ENCODE assay signal across 8 cellular contexts in the genomic region with DNA sequence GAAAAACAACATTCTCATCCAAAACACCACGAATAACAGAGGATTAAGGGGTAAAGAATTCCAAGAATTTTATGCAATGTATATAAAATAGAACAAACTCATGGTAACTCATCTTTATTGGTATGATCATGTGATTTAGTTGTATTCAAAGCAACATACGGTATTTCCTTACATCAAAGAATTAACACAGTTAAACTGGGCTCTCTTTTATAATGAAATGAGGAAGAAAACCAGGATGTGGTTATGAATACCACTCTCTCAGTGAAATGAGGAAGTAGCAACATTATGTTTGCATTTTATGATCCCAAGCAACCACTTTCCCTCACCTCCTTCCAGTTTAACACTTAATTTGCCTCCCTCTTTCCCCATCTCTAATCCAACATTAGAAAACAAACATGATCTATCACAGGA. TPM values are rescaled to one million over a fixed set of nuclear protein-coding genes. Genes with fewer than 3 reads are reported as not detected.
DNase-seq lines count a peak whose midpoint lies in the region; ATAC-seq and TF ChIP-seq lines count a peak whose summit lies in the region.

No MANE protein-coding gene starts in this region.

- no peak for TF ChIP-seq POLR2A in NB4 (IDR thresholded peaks at IDR 0.05; ENCODE audit: extremely low read depth, insufficient read length)
- no peak for TF ChIP-seq POLR2A in body of pancreas (IDR thresholded peaks at IDR 0.05)

- peak overlapping the region; percentile 12; the same call in 1 of the 2 replicates for H3K9ac ChIP-seq in GM23248
- H3K9ac ChIP-seq in smooth muscle cell (ENCODE audit: low read depth) = no peak overlapping the region

- 0 out of 2 replicates have a peak overlapping the region, but pooled peaks have one; percentile 27 for H2AFZ ChIP-seq in GM23248
- no peak overlapping the region for H2AFZ ChIP-seq in smooth muscle cell (ENCODE audit: low read depth)

- intact Hi-C loops in body of pancreas (cut with DNase I) = no loop called here

- H3K4me2 ChIP-seq in GM23248 (ENCODE audit: unreplicated experiment) (peak overlapping the region; percentile 59), smooth muscle cell (peak overlapping the region; percentile 16)

- DNase-seq in GM13977 (ENCODE audit: low spot score) (peak; percentile 29), GM23248 (peak; percentile 34), NB4 (ENCODE audit: low read depth) (peak; percentile 88), caudate nucleus (lab: John Stamatoyannopoulos, UW) (no peak), smooth muscle cell (lab: John Stamatoyannopoulos, UW; ENCODE audit: unreplicated experiment) (no peak), hepatic stellate cell (ENCODE audit: low spot score) (no peak), NCI-H1092 treated with DMSO at 0.1 percent for 48 hours (lab: John Stamatoyannopoulos, UW) (no peak), body of pancreas (no peak)

- TF ChIP-seq CTCF in GM13977 (IDR thresholded peaks at IDR 0.05; ENCODE audit: extremely low read depth, insufficient read depth, missing control alignments) (no peak), NB4 (IDR thresholded peaks at IDR 0.05; ENCODE audit: low read depth, low read length) (no peak), smooth muscle cell (IDR thresholded peaks at IDR 0.05; ENCODE audit: borderline replicate concordance, insufficient read depth, poor library complexity, severe bottlenecking) (no peak), body of pancreas (IDR thresholded peaks at IDR 0.05) (no peak)

- ATAC-seq in body of pancreas = no peak

- H3K27me3 ChIP-seq in GM23248 (replicated peaks; ENCODE audit: insufficient read depth) (no peaks in the 10 kb centered on the region), smooth muscle cell (ENCODE audit: low read depth) (no peaks in the 10 kb centered on the region), body of pancreas (no peaks in the 10 kb centered on the region)

- H3K4me3 ChIP-seq in GM23248 (no peak overlapping the region), NB4 (ENCODE audit: low read depth, low read length) (peak overlapping the region; percentile 12), smooth muscle cell (no peak overlapping the region), body of pancreas (no peak overlapping the region)

- H3F3A ChIP-seq in GM23248 (ENCODE audit: insufficient read depth) = peaks cover 22% of the 10 kb centered on the region
- H3F3A ChIP-seq in smooth muscle cell (ENCODE audit: low read depth) = no peaks in the 10 kb centered on the region

- no peaks in the 10 kb centered on the region; the same call in 1 of the 2 replicates for H4K20me1 ChIP-seq in GM23248 (ENCODE audit: insufficient read depth)
- peaks cover 85% of the 10 kb centered on the region for H4K20me1 ChIP-seq in smooth muscle cell (ENCODE audit: low read depth)

- H3K4me1 ChIP-seq in GM23248 (ENCODE audit: insufficient read depth) (peaks cover 20% of the 10 kb centered on the region), smooth muscle cell (ENCODE audit: low read depth) (no peaks in the 10 kb centered on the region), body of pancreas (peaks cover 2% of the 10 kb centered on the region)

- peaks cover 100% of the 10 kb centered on the region for H3K79me2 ChIP-seq in GM23248 (ENCODE audit: insufficient read depth)
- H3K79me2 ChIP-seq in smooth muscle cell (ENCODE audit: low read depth) = peaks cover 89% of the 10 kb centered on the region

- H3K36me3 ChIP-seq in GM23248 (ENCODE audit: low read depth) = peaks cover 25% of the 10 kb centered on the region; the same call in 1 of the 2 replicates
- peaks cover 8% of the 10 kb centered on the region for H3K36me3 ChIP-seq in smooth muscle cell (ENCODE audit: low read depth)
- peaks cover 0 to 2% of the 10 kb centered on the region in 2 donors for H3K36me3 ChIP-seq in body of pancreas (replicated peaks in 1 of 2; ENCODE audit: insufficient read depth in 1 of 2, low read depth in 2 of 2)

- no peaks in the 10 kb centered on the region for H3K9me3 ChIP-seq in GM23248 (ENCODE audit: low read depth)
- no peaks in the 10 kb centered on the region for H3K9me3 ChIP-seq in smooth muscle cell (replicated peaks; ENCODE audit: low read depth)
- no peaks in the 10 kb centered on the region for H3K9me3 ChIP-seq in body of pancreas

- H3K27ac ChIP-seq in GM23248 (peak overlapping the region; percentile 67), caudate nucleus (ENCODE audit: low read depth, low read length) (peak overlapping the region; percentile 11), smooth muscle cell (ENCODE audit: low read depth) (peak overlapping the region; percentile 54), body of pancreas (peak overlapping the region in 1 of 4 donors; percentile 57)

- 40 to 70% methylated on average over 2 of the region's 2 CpGs for WGBS in GM23248 (ENCODE audit: low coverage in 1 of 2, low lambda C conversion rate in 2 of 2, missing lambda C conversion rate in 2 of 2), 2 experiments
- WGBS in smooth muscle cell (ENCODE audit: low lambda C conversion rate) = 61% methylated on average over 2 of the region's 2 CpGs
- 59 to 71% methylated on average over 2 of the region's 2 CpGs for WGBS in body of pancreas, 2 donors

- no peaks in the 10 kb centered on the region for H3K9me2 ChIP-seq in GM23248 (ENCODE audit: insufficient read depth)

- in situ Hi-C loops in GM13977 (cut with MboI; ENCODE audit: low pct_unique_long_range_greater_than_20kb, low sequenced_read_pairs, unreplicated experiment) (no loop called here), GM23248 (cut with MboI) (no loop called here)

RNA-seq across cellular contexts. Expression of gene SPTLC2, which starts 22.9 kb away (rescaled TPM):
- total RNA-seq in GM23248 (2014; rRNA removed; shearing (Covaris generic)) = 45.6 and 50.2 TPM in 2 replicates
- 38.1 and 44.7 TPM in 2 replicates for polyA plus RNA-seq in GM23248 (2016; fragmentation: Nextera tagmentation; extraction: Ambion mirVana)
- 24.8 and 36.2 TPM in 2 replicates for total RNA-seq in smooth muscle cell
- polyA plus RNA-seq in smooth muscle cell = 21.8 and 23.4 TPM in 2 replicates
- 10 to 100 TPM in 1 of 2 donors, 1 to 10 TPM in 1; 4.9 to 11.7 TPM for total RNA-seq in body of pancreas

Comparison
In these comparisons a context has a peak if more than half of its experiments do, and no peak if none do; other contexts are left out.
1. DNase-seq: peak in GM13977 (single experiment), GM23248 (single experiment) and NB4 (single experiment); none in caudate nucleus (0 of 61), smooth muscle cell (single experiment), hepatic stellate cell (single experiment), NCI-H1092 treated with DMSO at 0.1 percent for 48 hours (single experiment) and body of pancreas (0 of 4).